Comparison of ENCODE assay signal across 15 cellular contexts in the genomic region with DNA sequence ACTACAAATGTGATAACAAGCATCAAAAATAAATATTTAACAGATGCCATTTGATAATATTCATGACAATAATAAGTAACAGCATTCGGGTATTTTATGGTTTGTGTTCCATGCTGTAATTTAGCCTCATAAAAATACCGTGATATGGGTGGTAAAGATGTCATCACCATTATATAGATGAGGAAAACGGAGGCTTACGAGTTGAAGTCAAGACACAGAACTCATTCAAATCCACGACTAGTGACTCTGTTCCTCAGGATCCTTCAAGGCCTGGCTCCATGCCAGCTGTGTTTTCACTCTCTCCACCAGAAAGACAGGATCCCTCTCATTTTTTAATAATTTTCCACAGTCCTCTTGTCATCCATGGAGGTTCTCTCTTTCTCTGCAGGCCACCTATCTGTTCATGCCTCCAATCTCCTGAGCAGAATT.
DNase-seq lines count a peak whose midpoint lies in the region; ATAC-seq, FAIRE-seq and TF ChIP-seq lines count a peak whose summit lies in the region.
"Had no signal": no experiment of that assay in that cellular context is flagged by ENCODE, and none has a peak within 500 bp of the region (broad histone marks: within the 10 kb centered on the region; RNA-seq: fewer than 3 reads in every experiment).

No MANE protein-coding gene starts in this region.

- H3K79me2 ChIP-seq in OCI-LY7 (ENCODE audit: insufficient read depth, low read depth, low read length): no peaks in the 10 kb centered on the region

- DNase-seq in RWPE1 (ENCODE audit: low spot score) (no peak), epithelial cell of prostate (ENCODE audit: low read depth, low spot score) (no peak), lower lobe of right lung (no peak), substantia nigra (lab: John Stamatoyannopoulos, UW) (peak in 1 of 49 donors; percentile 40), frontal cortex (ENCODE audit: low spot score in 2 of 2) (no peak), OCI-LY7 (ENCODE audit: low spot score) (no peak), NCI-H446 (lab: John Stamatoyannopoulos, UW) (no peak)
- DNase-seq: activated CD8-positive, alpha-beta T cell treated with anti-CD3 and anti-CD28 coated beads, Interleukin-2, amount 10 ng/mL, durations not matched to agents 7 days and 5 days; activated naive CD4-positive, alpha-beta T cell treated with anti-CD3 and anti-CD28 coated beads for 36 hours; GDM1; NCI-H2171; OCI-M1; T1000 had no signal

- no peaks in the 10 kb centered on the region for H3K9me2 ChIP-seq in OCI-LY7 (ENCODE audit: insufficient read depth, low read length)

- TF ChIP-seq CTCF in RWPE1 (conservative IDR thresholded peaks at IDR 0.05; ENCODE audit: low read depth) (no peak), lower lobe of right lung (IDR thresholded peaks at IDR 0.05) (no peak), OCI-LY7 (conservative IDR thresholded peaks at IDR 0.05; ENCODE audit: low read length) (no peak)

- H3K4me1 ChIP-seq in lower lobe of right lung: peaks cover 26% of the 10 kb centered on the region
- H3K4me1 ChIP-seq in OCI-LY7 (ENCODE audit: insufficient read depth, low read length, poor library complexity, severe bottlenecking): no peaks in the 10 kb centered on the region

- H3K4me3 ChIP-seq in lower lobe of right lung (no peak overlapping the region), OCI-LY7 (ENCODE audit: low read depth, low read length, poor library complexity, severe bottlenecking) (no peak overlapping the region)

- H4K20me1 ChIP-seq in OCI-LY7 (ENCODE audit: insufficient read depth, low read length): no peaks in the 10 kb centered on the region

- no peak for ATAC-seq in lower lobe of right lung
- no peak for ATAC-seq in HG02571 (IDR thresholded peaks at IDR 0.05; ENCODE audit: unreplicated experiment)
- ATAC-seq: activated CD8-positive, alpha-beta T cell treated with anti-CD3 and anti-CD28 coated beads, Interleukin-2, amount 10 ng/mL, durations not matched to agents 7 days and 5 days had no signal

- no peaks in the 10 kb centered on the region for H3K36me3 ChIP-seq in lower lobe of right lung
- 0 out of 2 replicates have a peak, but pooled peaks cover 9% of the 10 kb centered on the region for H3K36me3 ChIP-seq in OCI-LY7 (ENCODE audit: insufficient read depth, low read length)
- H3K36me3 ChIP-seq: heart left ventricle had no signal

- no peak overlapping the region for H3K4me2 ChIP-seq in OCI-LY7 (ENCODE audit: low read length)

- POLR2A ChIA-PET in RWPE1 (lab: Yijun Ruan, JAX; ENCODE audit: low non-redundant PET): no interaction called here
- POLR2A ChIA-PET in OCI-LY7 (lab: Charles Lee): no interaction called here

- H3K9me3 ChIP-seq in lower lobe of right lung: peaks cover 8% of the 10 kb centered on the region
- H3K9me3 ChIP-seq in OCI-LY7 (ENCODE audit: low read length): no peaks in the 10 kb centered on the region

- no TSS peak for BruUV-seq in OCI-LY7 (replicated peaks; lab: Mats Ljungman, UMichigan)

- CTCF ChIA-PET in RWPE1 (lab: Yijun Ruan, JAX): interaction anchor here (0.6 to 0.8 kb wide), 3 partner anchors 33 to 192 kb away, joined by 3 to 6 read pairs (median 3); partner anchors contain the start of gene APBB2
- CTCF ChIA-PET in OCI-LY7 (lab: Charles Lee; ENCODE audit: unreplicated experiment): no interaction called here

- H3K27ac ChIP-seq in RWPE1: peak overlapping the region; percentile 98
- peak overlapping the region; percentile 64 for H3K27ac ChIP-seq in epithelial cell of prostate
- H3K27ac ChIP-seq in lower lobe of right lung: peak overlapping the region; percentile 37
- peak overlapping the region; percentile 65 for H3K27ac ChIP-seq in substantia nigra (ENCODE audit: low read depth, low read length, poor library complexity, severe bottlenecking)
- no peak overlapping the region for H3K27ac ChIP-seq in OCI-LY7 (ENCODE audit: low read depth, low read length, poor library complexity, severe bottlenecking)

- H3K27me3 ChIP-seq in lower lobe of right lung (ENCODE audit: low read depth): no peaks in the 10 kb centered on the region
- H3K27me3 ChIP-seq: heart left ventricle had no signal

- no peak for FAIRE-seq in frontal cortex (lab: Jason Lieb, UNC)

- H2AFZ ChIP-seq in OCI-LY7 (ENCODE audit: low read length): no peak overlapping the region

- intact Hi-C loops in lower lobe of right lung (cut with DNase I) (no loop called here), OCI-LY7 (cut with micrococcal nuclease; ENCODE audit: unreplicated experiment) (no loop called here)
